ENCODE assay signal across 18 cellular contexts in the genomic region with DNA sequence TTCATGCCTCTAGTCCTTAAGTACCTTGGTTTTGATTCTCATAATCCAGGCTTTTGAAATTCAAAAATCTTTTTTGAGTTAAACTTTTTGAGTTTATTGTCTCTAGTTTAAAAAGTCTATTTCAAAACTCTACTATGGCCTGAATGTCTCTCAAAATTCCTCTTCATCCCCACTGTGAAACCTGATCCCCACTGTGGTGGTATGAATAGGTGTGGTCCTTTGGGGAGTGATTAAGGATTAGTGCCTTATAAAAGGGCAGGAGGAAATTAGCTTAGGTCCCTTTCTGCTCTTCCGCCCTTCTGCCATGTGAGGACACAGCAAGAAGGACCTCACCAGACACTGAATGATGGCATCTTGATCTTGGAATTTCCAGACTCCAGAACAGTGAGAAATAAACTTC.
"Had no signal": no experiment of that assay in that cellular context is flagged by ENCODE, and none has a peak within 500 bp of the region (broad histone marks: within the 10 kb centered on the region; RNA-seq: fewer than 3 reads in every experiment).

No MANE protein-coding gene starts in this region.

- H3K4me3 ChIP-seq: esophagus muscularis mucosa, gastrocnemius medialis, left ventricle myocardium inferior, lower lobe of right lung, pancreas, smooth muscle cell, suprapubic skin, thyroid gland, uterus had no signal

- H3K27me3 ChIP-seq: esophagus muscularis mucosa, gastrocnemius medialis, pancreas, suprapubic skin, thyroid gland, uterus had no signal

- DNase-seq: effector memory CD8-positive, alpha-beta T cell; gastrocnemius medialis; glutamatergic neuron; kidney; left cardiac atrium; left ventricle myocardium inferior; lower lobe of right lung; occipital lobe; pancreas; right cardiac atrium; stimulated activated CD4-positive, alpha-beta T cell treated with anti-CD3 and anti-CD28 coated beads, Interleukin-2, amount 100 ng/mL, for 48 hours; stimulated activated naive CD4-positive, alpha-beta T cell treated with Interleukin-2 at 50 U/mL for 16 hours; thyroid gland; uterus had no signal

- H3K9me3 ChIP-seq: esophagus muscularis mucosa, gastrocnemius medialis, left ventricle myocardium inferior, lower lobe of right lung, pancreas, suprapubic skin, thyroid gland, uterus had no signal

- FAIRE-seq: kidney, pancreas had no signal

- H3K36me3 ChIP-seq: esophagus muscularis mucosa, gastrocnemius medialis, left ventricle myocardium inferior, lower lobe of right lung, pancreas, suprapubic skin, thyroid gland, uterus had no signal

- H3K4me1 ChIP-seq: esophagus muscularis mucosa, gastrocnemius medialis, left ventricle myocardium inferior, lower lobe of right lung, pancreas, suprapubic skin, thyroid gland, uterus had no signal

- H3K27ac ChIP-seq: epithelial cell of prostate, esophagus muscularis mucosa, gastrocnemius medialis, left ventricle myocardium inferior, lower lobe of right lung, pancreas, suprapubic skin, thyroid gland, uterus had no signal
